ENCODE assay signal across 9 cellular contexts in genomic region chr3:197372076-197372661, GRCh38.
A peak's percentile ranks its signal among the peaks of the same experiment; 100 is the strongest.
DNase-seq lines count a peak whose midpoint lies in the region; ATAC-seq and TF ChIP-seq lines count a peak whose summit lies in the region.
"Had no signal": no experiment of that assay in that cellular context is flagged by ENCODE, and none has a peak within 500 bp of the region (broad histone marks: within the 10 kb centered on the region; RNA-seq: fewer than 3 reads in every experiment).

No MANE protein-coding gene starts in this region.

- no peaks in the 10 kb centered on the region for H3K9me3 Mint-ChIP-seq in CD4-positive, alpha-beta T cell
- H3K9me3 Mint-ChIP-seq in activated CD4-positive, alpha-beta T cell treated with anti-CD3 and anti-CD28 coated beads, Interleukin-2, amount 10 ng/mL, durations not matched to agents 24 days and 14 days, result no peaks in the 10 kb centered on the region

- H3K36me3 Mint-ChIP-seq in CD4-positive, alpha-beta T cell (ENCODE audit: low read depth), result no peaks in the 10 kb centered on the region
- H3K36me3 Mint-ChIP-seq in activated CD4-positive, alpha-beta T cell treated with anti-CD3 and anti-CD28 coated beads, Interleukin-2, amount 10 ng/mL, durations not matched to agents 24 days and 14 days (ENCODE audit: low read depth), result no peaks in the 10 kb centered on the region

- DNase-seq in GM13977 (ENCODE audit: low spot score) (peak; percentile 1), Panc1 (ENCODE audit: low read depth, low spot score) (peak; percentile 38), fibroblast of pulmonary artery (ENCODE audit: low read depth) (peak; percentile 80), sciatic nerve (ENCODE audit: low spot score) (peak; percentile 38), T-helper 2 cell (no peak)
- DNase-seq in CD4-positive, alpha-beta T cell, result no peak
- no peak for DNase-seq in activated CD4-positive, alpha-beta T cell treated with anti-CD3 and anti-CD28 coated beads, Interleukin-2, amount 10 ng/mL, durations not matched to agents 24 days and 14 days

- BruUV-seq in Panc1 (replicated peaks; lab: Mats Ljungman, UMichigan), result no TSS peak

- H3K4me3 Mint-ChIP-seq in CD4-positive, alpha-beta T cell, result no peak overlapping the region
- no peak overlapping the region for H3K4me3 Mint-ChIP-seq in activated CD4-positive, alpha-beta T cell treated with anti-CD3 and anti-CD28 coated beads, Interleukin-2, amount 10 ng/mL, durations not matched to agents 24 days and 14 days

- H3K27ac ChIP-seq in Panc1 (ENCODE audit: low read length), result no peak overlapping the region
- no peak overlapping the region for H3K27ac ChIP-seq in CD4-positive, alpha-beta T cell (ENCODE audit: low read depth, low read length)
- H3K27ac ChIP-seq: Peyer's patch had no signal

- no peak for ATAC-seq in Panc1
- peak; percentile 55 for ATAC-seq in sciatic nerve
- ATAC-seq in CD4-positive, alpha-beta T cell (ENCODE audit: poor library complexity), result no peak
- no peak for ATAC-seq in activated CD4-positive, CD25-positive, alpha-beta regulatory T cell treated with anti-CD3 and anti-CD28 coated beads, Interleukin-2, amount 50 U/mL, for 24 hours

- CTCF ChIA-PET in Panc1 (lab: Charles Lee), result no interaction called here
- CTCF ChIA-PET in CD4-positive, alpha-beta T cell (lab: Charles Lee), result no interaction called here

- peaks cover 31% of the 10 kb centered on the region for H3K27me3 Mint-ChIP-seq in CD4-positive, alpha-beta T cell
- H3K27me3 Mint-ChIP-seq in activated CD4-positive, alpha-beta T cell treated with anti-CD3 and anti-CD28 coated beads, Interleukin-2, amount 10 ng/mL, durations not matched to agents 24 days and 14 days, result peaks cover 12% of the 10 kb centered on the region

- no peaks in the 10 kb centered on the region for H3K9me3 ChIP-seq in Panc1 (ENCODE audit: control insufficient read depth, insufficient read depth, low read depth, low read length)
- H3K9me3 ChIP-seq in CD4-positive, alpha-beta T cell (ENCODE audit: control insufficient read depth, low read length), result no peaks in the 10 kb centered on the region
- H3K9me3 ChIP-seq: Peyer's patch had no signal

- intact Hi-C loops in Panc1 (cut with micrococcal nuclease; ENCODE audit: unreplicated experiment), result no loop called here
- intact Hi-C loops in sciatic nerve (cut with DNase I), result no loop called here
- intact Hi-C loops in CD4-positive, alpha-beta T cell (cut with DNase I, micrococcal nuclease), result no loop called here
- intact Hi-C loops in activated CD4-positive, alpha-beta T cell treated with anti-CD3 and anti-CD28 coated beads, Interleukin-2, amount 10 ng/mL, durations not matched to agents 24 days and 14 days (cut with micrococcal nuclease), result no loop called here

- POLR2A ChIA-PET in Panc1 (lab: Charles Lee), result no interaction called here
- POLR2A ChIA-PET in CD4-positive, alpha-beta T cell (lab: Charles Lee), result no interaction called here

- no peaks in the 10 kb centered on the region for H3K36me3 ChIP-seq in Panc1 (ENCODE audit: control insufficient read depth, insufficient read depth, low read length)
- H3K36me3 ChIP-seq: Peyer's patch had no signal

- H3K4me3 ChIP-seq in Panc1 (ENCODE audit: low read depth in 2 of 2, low read length in 2 of 2) (no peak overlapping the region), fibroblast of pulmonary artery (replicated peaks; ENCODE audit: low read depth, low read length) (no peak overlapping the region)
- H3K4me3 ChIP-seq: Peyer's patch had no signal

- TF ChIP-seq CTCF in GM13977 (IDR thresholded peaks at IDR 0.05; ENCODE audit: extremely low read depth, insufficient read depth, missing control alignments) (no peak), Panc1 (IDR thresholded peaks at IDR 0.05) (no peak), fibroblast of pulmonary artery (IDR thresholded peaks at IDR 0.05; ENCODE audit: low read length, missing control alignments) (no peak)
- TF ChIP-seq CTCF in CD4-positive, alpha-beta T cell (IDR thresholded peaks at IDR 0.05), result no peak

- no peak overlapping the region for H3K27ac Mint-ChIP-seq in CD4-positive, alpha-beta T cell
- no peak overlapping the region for H3K27ac Mint-ChIP-seq in activated CD4-positive, alpha-beta T cell treated with anti-CD3 and anti-CD28 coated beads, Interleukin-2, amount 10 ng/mL, durations not matched to agents 24 days and 14 days

- no peaks in the 10 kb centered on the region for H3K4me1 Mint-ChIP-seq in CD4-positive, alpha-beta T cell (ENCODE audit: low read depth)
- no peaks in the 10 kb centered on the region for H3K4me1 Mint-ChIP-seq in activated CD4-positive, alpha-beta T cell treated with anti-CD3 and anti-CD28 coated beads, Interleukin-2, amount 10 ng/mL, durations not matched to agents 24 days and 14 days

- in situ Hi-C loops in GM13977 (cut with MboI; ENCODE audit: low pct_unique_long_range_greater_than_20kb, low sequenced_read_pairs, unreplicated experiment) (no loop called here), Panc1 (cut with HindIII; ENCODE audit: low pct_unique_long_range_greater_than_20kb, low sequenced_read_pairs) (no loop called here)

- peaks cover 12% of the 10 kb centered on the region for H3K27me3 ChIP-seq in Panc1 (ENCODE audit: control insufficient read depth, insufficient read depth, low read length)
- H3K27me3 ChIP-seq in CD4-positive, alpha-beta T cell (ENCODE audit: control insufficient read depth, insufficient read depth, low read length), result no peaks in the 10 kb centered on the region
- H3K27me3 ChIP-seq: Peyer's patch had no signal

- no peaks in the 10 kb centered on the region for H3K4me1 ChIP-seq in Panc1 (ENCODE audit: control insufficient read depth, insufficient read depth, low read length)
- H3K4me1 ChIP-seq: Peyer's patch had no signal

Comparison
In these comparisons a context has a peak if more than half of its experiments do, and no peak if none do; other contexts are left out.
1. DNase-seq: peak in GM13977 (single experiment), Panc1 (single experiment), fibroblast of pulmonary artery (single experiment) and sciatic nerve (single experiment); none in CD4-positive, alpha-beta T cell (0 of 10), activated CD4-positive, alpha-beta T cell treated with anti-CD3 and anti-CD28 coated beads, Interleukin-2, amount 10 ng/mL, durations not matched to agents 24 days and 14 days (single experiment) and T-helper 2 cell (0 of 5).